10 cellular contexts compared by ENCODE assay signal in genomic region chr20:23943304-23943703, GRCh38. TPM values are rescaled to one million over a fixed set of nuclear protein-coding genes. Genes with fewer than 3 reads are reported as not detected.
"Had no signal": no experiment of that assay in that cellular context is flagged by ENCODE, and none has a peak within 500 bp of the region (broad histone marks: within the 10 kb centered on the region; RNA-seq: fewer than 3 reads in every experiment).

No MANE protein-coding gene starts in this region.

- H3K27me3 Mint-ChIP-seq: IgD-negative memory B cell had no signal

- FAIRE-seq: H54 had no signal

- DNase-seq: GM23248, GOT3, H9, HCEC 1CT, KBM-7 had no signal

- H3K9ac ChIP-seq: GM23248, KMS-11 had no signal

- H3K4me2 ChIP-seq: KMS-11 had no signal

- H3K9me3 Mint-ChIP-seq: H9, IgD-negative memory B cell had no signal

- H3K4me3 ChIP-seq: GM23248 had no signal

- H3K27ac ChIP-seq: GM23248, HL-60, KMS-11 had no signal

- H3K27ac Mint-ChIP-seq: H9, IgD-negative memory B cell had no signal

- H2AFZ ChIP-seq: GM23248 had no signal

- H3K36me3 Mint-ChIP-seq: IgD-negative memory B cell had no signal

- H3K4me3 Mint-ChIP-seq: H9, IgD-negative memory B cell had no signal

- H3K4me1 Mint-ChIP-seq: H9, IgD-negative memory B cell had no signal

RNA-seq across cellular contexts. Expression of gene GGTLC1, which starts 45.3 kb away (rescaled TPM):
- total RNA-seq: GM23248, H9, HT1080 had no signal
- polyA plus RNA-seq: GM23248, IgD-negative memory B cell had no signal
